In genomic region chr5:12848709-12849108, GRCh38 we compare ENCODE assay signal across 13 cellular contexts.
DNase-seq lines count a peak whose midpoint lies in the region; TF ChIP-seq lines count a peak whose summit lies in the region.
"Had no signal": no experiment of that assay in that cellular context is flagged by ENCODE, and none has a peak within 500 bp of the region (broad histone marks: within the 10 kb centered on the region; RNA-seq: fewer than 3 reads in every experiment).

No MANE protein-coding gene starts in this region.

- dilution Hi-C loops in mammary epithelial cell (cut with HindIII; ENCODE audit: low sequenced_read_pairs), result no loop called here

- no peaks in the 10 kb centered on the region for H3K9me3 ChIP-seq in mammary epithelial cell (replicated peaks; ENCODE audit: insufficient read depth, low read length)
- H3K9me3 ChIP-seq: A549, BE2C had no signal

- CTCF ChIA-PET in mammary epithelial cell (lab: Charles Lee; ENCODE audit: low non-redundant PET), result no interaction called here

- TF ChIP-seq CTCF in mammary epithelial cell (conservative IDR thresholded peaks at IDR 0.05 in 1 of 2, IDR thresholded peaks at IDR 0.05 in 1 of 2; ENCODE audit: extremely low read depth in 1 of 2, insufficient read depth in 1 of 2, low read depth in 1 of 2, low read length in 2 of 2), result no peak

- in situ Hi-C loops in mammary epithelial cell (cut with MboI; ENCODE audit: low sequenced_read_pairs in 2 of 2), result no loop called here

- H3K4me2 ChIP-seq in mammary epithelial cell (ENCODE audit: insufficient read depth, low read depth, low read length), result no peak overlapping the region
- H3K4me2 ChIP-seq: A549 had no signal

- no peaks in the 10 kb centered on the region for H4K20me1 ChIP-seq in mammary epithelial cell (ENCODE audit: insufficient read depth, low read length)

- no peak overlapping the region for H3K27ac ChIP-seq in mammary epithelial cell (ENCODE audit: insufficient read depth, low read depth, low read length)
- H3K27ac ChIP-seq: A549, C4-2B, GM23248 had no signal

- no peaks in the 10 kb centered on the region for H3K36me3 ChIP-seq in mammary epithelial cell (ENCODE audit: insufficient read depth, low read length)
- H3K36me3 ChIP-seq: BE2C had no signal

- intact Hi-C loops in mammary epithelial cell (cut with micrococcal nuclease), result no loop called here

- DNase-seq in DMS53 treated with DMSO at 0.1 percent for 48 hours (lab: John Stamatoyannopoulos, UW; ENCODE audit: unreplicated experiment) (peak; percentile 32), M059J (ENCODE audit: low read depth) (peak; percentile 7), mammary epithelial cell (peak; percentile 11), anterior cingulate cortex (lab: John Stamatoyannopoulos, UW) (no peak), NCI-H526 treated with DMSO at 0.1 percent for 48 hours (lab: John Stamatoyannopoulos, UW) (no peak)
- DNase-seq in stimulated activated CD4-positive, alpha-beta T cell treated with anti-CD3 and anti-CD28 coated beads, Interleukin-12 subunit alpha, Interleukin-12 subunit beta, amount 100 ng/mL, for 4 hours, result no peak
- DNase-seq: BE2C; CD4-positive, alpha-beta memory T cell; COR-L47; DMS79; GM23248 had no signal

- no peak overlapping the region for H2AFZ ChIP-seq in mammary epithelial cell (ENCODE audit: low read depth, low read length)
- H2AFZ ChIP-seq: GM23248 had no signal

- H3K79me2 ChIP-seq in mammary epithelial cell (ENCODE audit: insufficient read depth, low read length), result no peaks in the 10 kb centered on the region

- H3K4me1 ChIP-seq in mammary epithelial cell (ENCODE audit: insufficient read depth, low read length), result no peaks in the 10 kb centered on the region
- H3K4me1 ChIP-seq: A549, BE2C had no signal

- no TSS peak for BruUV-seq in mammary epithelial cell (replicated peaks; lab: Mats Ljungman, UMichigan)

- H3K9ac ChIP-seq in mammary epithelial cell (ENCODE audit: insufficient read depth, low read length), result no peak overlapping the region
- H3K9ac ChIP-seq: GM23248 had no signal

- no peak overlapping the region for H3K4me3 ChIP-seq in mammary epithelial cell (replicated peaks in 1 of 3; ENCODE audit: insufficient read depth in 1 of 3, low read depth in 2 of 3, low read length in 3 of 3)
- H3K4me3 ChIP-seq: A549, GM23248 had no signal

- H3K27me3 ChIP-seq in mammary epithelial cell (ENCODE audit: insufficient read depth, low read length), result no peaks in the 10 kb centered on the region
- H3K27me3 ChIP-seq: BE2C had no signal

- WGBS in mammary epithelial cell (ENCODE audit: low coverage, missing lambda C conversion rate), result 33% methylated on average over 1 of the region's 1 CpG

Comparison
In these comparisons a context has a peak if more than half of its experiments do, and no peak if none do; other contexts are left out.
1. DNase-seq: peak in DMS53 treated with DMSO at 0.1 percent for 48 hours (single experiment), M059J (single experiment) and mammary epithelial cell (single experiment); none in anterior cingulate cortex (0 of 58), NCI-H526 treated with DMSO at 0.1 percent for 48 hours (single experiment) and stimulated activated CD4-positive, alpha-beta T cell treated with anti-CD3 and anti-CD28 coated beads, Interleukin-12 subunit alpha, Interleukin-12 subunit beta, amount 100 ng/mL, for 4 hours (single experiment).